ENCODE assay signal across 26 cellular contexts in genomic region chr3:29128004-29128403, GRCh38.
DNase-seq lines count a peak whose midpoint lies in the region; ATAC-seq, FAIRE-seq and TF ChIP-seq lines count a peak whose summit lies in the region.
"Had no signal": no experiment of that assay in that cellular context is flagged by ENCODE, and none has a peak within 500 bp of the region (broad histone marks: within the 10 kb centered on the region; RNA-seq: fewer than 3 reads in every experiment).

No MANE protein-coding gene starts in this region.

- H3K36me3 ChIP-seq in H7 (replicated peaks; ENCODE audit: control insufficient read depth, insufficient read depth, low read length) (no peaks in the 10 kb centered on the region), neural progenitor cell (no peaks in the 10 kb centered on the region)
- H3K36me3 ChIP-seq in naive thymus-derived CD4-positive, alpha-beta T cell (ENCODE audit: control insufficient read depth in 2 of 3, insufficient read depth in 3 of 3, low read length in 3 of 3) = no peaks in the 10 kb centered on the region
- H3K36me3 ChIP-seq: SJSA1, tibial nerve had no signal

- intact Hi-C loops in naive thymus-derived CD4-positive, alpha-beta T cell (cut with micrococcal nuclease) = no loop called here

- H3K4me3 ChIP-seq in H7 (ENCODE audit: insufficient read depth, low read depth, low read length) (no peak overlapping the region), fibroblast of pulmonary artery (replicated peaks; ENCODE audit: low read depth, low read length) (no peak overlapping the region), neural progenitor cell (no peak overlapping the region)
- no peak overlapping the region for H3K4me3 ChIP-seq in naive thymus-derived CD4-positive, alpha-beta T cell (ENCODE audit: low read length)
- H3K4me3 ChIP-seq: SJSA1, tibial nerve had no signal

- peaks cover 3% of the 10 kb centered on the region for H3K9me3 Mint-ChIP-seq in neural progenitor cell
- H3K9me3 Mint-ChIP-seq in naive thymus-derived CD4-positive, alpha-beta T cell = peaks cover 0 to 7% (median 0%) of the 10 kb centered on the region in 11 donors

- no peak overlapping the region for H3K9ac ChIP-seq in neural progenitor cell

- H3K79me2 ChIP-seq in neural progenitor cell (ENCODE audit: low read depth) = no peaks in the 10 kb centered on the region

- H3K4me1 ChIP-seq in neural progenitor cell = no peaks in the 10 kb centered on the region
- H3K4me1 ChIP-seq in naive thymus-derived CD4-positive, alpha-beta T cell (ENCODE audit: control insufficient read depth in 2 of 2, insufficient read depth in 2 of 2, low read length in 2 of 2) = no peaks in the 10 kb centered on the region
- H3K4me1 ChIP-seq: SJSA1, tibial nerve had no signal

- H3K27ac Mint-ChIP-seq in neural progenitor cell = no peak overlapping the region
- no peak overlapping the region for H3K27ac Mint-ChIP-seq in naive thymus-derived CD4-positive, alpha-beta T cell
- H3K27ac Mint-ChIP-seq: activated B cell treated with CpG ODN at 0.5 μM for 24 hours; activated CD8-positive, alpha-beta T cell treated with anti-CD3 and anti-CD28 coated beads for 36 hours; activated naive CD4-positive, alpha-beta T cell treated with anti-CD3 and anti-CD28 coated beads for 36 hours; activated T-cell treated with anti-CD3 and anti-CD28 coated beads, Interleukin-2, amount 50 U/mL, for 24 hours; CD4-positive, alpha-beta memory T cell; dendritic cell treated with granulocyte-macrophage colony-stimulating factor and Interleukin-4, amounts not matched to agents 40 ng/mL and 50 ng/mL, for 4 days had no signal

- no peaks in the 10 kb centered on the region for H3F3A ChIP-seq in neural progenitor cell (ENCODE audit: low read depth)

- H3K4me1 Mint-ChIP-seq in neural progenitor cell = peaks cover 13% of the 10 kb centered on the region
- peaks cover 0 to 4% (median 0%) of the 10 kb centered on the region in 7 donors for H3K4me1 Mint-ChIP-seq in naive thymus-derived CD4-positive, alpha-beta T cell
- H3K4me1 Mint-ChIP-seq: activated B cell treated with CpG ODN at 0.5 μM for 24 hours; CD4-positive, alpha-beta memory T cell had no signal

- ATAC-seq in naive thymus-derived CD4-positive, alpha-beta T cell = no peak
- no peak for ATAC-seq in GM18502 (IDR thresholded peaks at IDR 0.05; ENCODE audit: poor library complexity, unreplicated experiment)
- ATAC-seq: activated CD8-positive, alpha-beta T cell treated with anti-CD3 and anti-CD28 coated beads for 36 hours; left ventricle myocardium superior; sciatic nerve; stimulated activated naive CD8-positive, alpha-beta T cell treated with anti-CD3 and anti-CD28 coated beads, Interleukin-15, Interleukin-2, amounts not matched to agents 100 U/mL and 50 U/mL, for 24 hours had no signal

- no peaks in the 10 kb centered on the region for H3K27me3 ChIP-seq in H7 (ENCODE audit: control insufficient read depth, insufficient read depth, low read length)
- no peaks in the 10 kb centered on the region for H3K27me3 ChIP-seq in neural progenitor cell
- no peaks in the 10 kb centered on the region for H3K27me3 ChIP-seq in naive thymus-derived CD4-positive, alpha-beta T cell (ENCODE audit: control insufficient read depth in 2 of 2, insufficient read depth in 2 of 2, low read length in 2 of 2)
- H3K27me3 ChIP-seq: SJSA1, tibial nerve had no signal

- POLR2A ChIA-PET in naive thymus-derived CD4-positive, alpha-beta T cell (lab: Charles Lee) = no interaction called here

- H2AFZ ChIP-seq in neural progenitor cell (replicated peaks) = no peak overlapping the region

- peaks cover 2% of the 10 kb centered on the region for H3K27me3 Mint-ChIP-seq in neural progenitor cell (ENCODE audit: insufficient read depth, low read depth)
- peaks cover 0 to 1% (median 0%) of the 10 kb centered on the region in 5 donors for H3K27me3 Mint-ChIP-seq in naive thymus-derived CD4-positive, alpha-beta T cell
- H3K27me3 Mint-ChIP-seq: activated B cell treated with CpG ODN at 0.5 μM for 24 hours; activated CD8-positive, alpha-beta T cell treated with anti-CD3 and anti-CD28 coated beads for 36 hours; activated T-cell treated with anti-CD3 and anti-CD28 coated beads, Interleukin-2, amount 50 U/mL, for 24 hours; CD4-positive, alpha-beta memory T cell; dendritic cell treated with granulocyte-macrophage colony-stimulating factor and Interleukin-4, amounts not matched to agents 40 ng/mL and 50 ng/mL, for 4 days had no signal

- H3K27ac ChIP-seq in neural progenitor cell = no peak overlapping the region
- H3K27ac ChIP-seq in naive thymus-derived CD4-positive, alpha-beta T cell (ENCODE audit: low read depth, low read length) = no peak overlapping the region
- H3K27ac ChIP-seq: SJSA1, tibial nerve had no signal

- TF ChIP-seq CTCF in fibroblast of pulmonary artery (IDR thresholded peaks at IDR 0.05; ENCODE audit: low read length, missing control alignments) (no peak), neural progenitor cell (IDR thresholded peaks at IDR 0.05) (no peak)

- FAIRE-seq in GM12892 (lab: Jason Lieb, UNC) = no peak
- FAIRE-seq: HTR-8/SVneo had no signal

- H3K36me3 Mint-ChIP-seq in neural progenitor cell = no peaks in the 10 kb centered on the region
- peaks cover 0 to 3% (median 0%) of the 10 kb centered on the region in 5 donors for H3K36me3 Mint-ChIP-seq in naive thymus-derived CD4-positive, alpha-beta T cell
- H3K36me3 Mint-ChIP-seq: CD4-positive, alpha-beta memory T cell had no signal

- DNase-seq in H7 (peak; percentile 28), UCSD-AML1 (lab: John Stamatoyannopoulos, UW; ENCODE audit: unreplicated experiment) (peak; percentile 48), fibroblast of pulmonary artery (ENCODE audit: low read depth) (peak; percentile 14), neural progenitor cell (ENCODE audit: low spot score) (peak; percentile 11), NCI-H146 (lab: John Stamatoyannopoulos, UW) (no peak), GM12892 (ENCODE audit: insufficient read length) (no peak)
- DNase-seq in naive thymus-derived CD4-positive, alpha-beta T cell = no peak
- DNase-seq: activated B cell treated with CpG ODN at 0.5 μM for 24 hours; activated CD8-positive, alpha-beta T cell treated with anti-CD3 and anti-CD28 coated beads for 36 hours; activated naive CD4-positive, alpha-beta T cell treated with anti-CD3 and anti-CD28 coated beads for 36 hours; activated T-cell treated with anti-CD3 and anti-CD28 coated beads, Interleukin-2, amount 50 U/mL, for 24 hours; aorta; CD4-positive, alpha-beta memory T cell; Kasumi-1; left ventricle myocardium superior; NCI-H1105; NCI-H526 treated with DMSO at 0.1 percent for 48 hours; OCI-M1; stimulated activated CD4-positive, alpha-beta T cell treated with anti-CD3 and anti-CD28 coated beads, Interleukin-2, amount 100 ng/mL, for 24 hours; stimulated activated naive CD8-positive, alpha-beta T cell treated with anti-CD3 and anti-CD28 coated beads, Interleukin-15, Interleukin-2, amounts not matched to agents 100 U/mL and 50 U/mL, for 24 hours had no signal

- no peaks in the 10 kb centered on the region for H3K9me3 ChIP-seq in neural progenitor cell (ENCODE audit: low read depth)
- H3K9me3 ChIP-seq in naive thymus-derived CD4-positive, alpha-beta T cell (ENCODE audit: control insufficient read depth in 2 of 3, low read length in 3 of 3) = no peaks in the 10 kb centered on the region
- H3K9me3 ChIP-seq: SJSA1, tibial nerve had no signal

- no peak overlapping the region for H3K4me2 ChIP-seq in neural progenitor cell

- CTCF ChIA-PET in naive thymus-derived CD4-positive, alpha-beta T cell (lab: Charles Lee) = no interaction called here

- no peak for TF ChIP-seq POLR2A in GM12892 (IDR thresholded peaks at IDR 0.05; ENCODE audit: low read depth, low read length)

- H4K20me1 ChIP-seq in neural progenitor cell (ENCODE audit: low read depth) = no peaks in the 10 kb centered on the region

- no peak overlapping the region for H3K4me3 Mint-ChIP-seq in neural progenitor cell
- H3K4me3 Mint-ChIP-seq in naive thymus-derived CD4-positive, alpha-beta T cell = no peak overlapping the region
- H3K4me3 Mint-ChIP-seq: activated B cell treated with CpG ODN at 0.5 μM for 24 hours; activated CD8-positive, alpha-beta T cell treated with anti-CD3 and anti-CD28 coated beads for 36 hours; activated naive CD4-positive, alpha-beta T cell treated with anti-CD3 and anti-CD28 coated beads for 36 hours; activated T-cell treated with anti-CD3 and anti-CD28 coated beads, Interleukin-2, amount 50 U/mL, for 24 hours; CD4-positive, alpha-beta memory T cell; dendritic cell treated with granulocyte-macrophage colony-stimulating factor and Interleukin-4, amounts not matched to agents 40 ng/mL and 50 ng/mL, for 4 days had no signal

Comparison
In these comparisons a context has a peak if more than half of its experiments do, and no peak if none do; other contexts are left out.
1. DNase-seq: peak in H7 (single experiment), UCSD-AML1 (single experiment), fibroblast of pulmonary artery (single experiment) and neural progenitor cell (single experiment); none in NCI-H146 (single experiment), GM12892 (single experiment) and naive thymus-derived CD4-positive, alpha-beta T cell (0 of 9).